13 cellular contexts compared by ENCODE assay signal in the genomic region with DNA sequence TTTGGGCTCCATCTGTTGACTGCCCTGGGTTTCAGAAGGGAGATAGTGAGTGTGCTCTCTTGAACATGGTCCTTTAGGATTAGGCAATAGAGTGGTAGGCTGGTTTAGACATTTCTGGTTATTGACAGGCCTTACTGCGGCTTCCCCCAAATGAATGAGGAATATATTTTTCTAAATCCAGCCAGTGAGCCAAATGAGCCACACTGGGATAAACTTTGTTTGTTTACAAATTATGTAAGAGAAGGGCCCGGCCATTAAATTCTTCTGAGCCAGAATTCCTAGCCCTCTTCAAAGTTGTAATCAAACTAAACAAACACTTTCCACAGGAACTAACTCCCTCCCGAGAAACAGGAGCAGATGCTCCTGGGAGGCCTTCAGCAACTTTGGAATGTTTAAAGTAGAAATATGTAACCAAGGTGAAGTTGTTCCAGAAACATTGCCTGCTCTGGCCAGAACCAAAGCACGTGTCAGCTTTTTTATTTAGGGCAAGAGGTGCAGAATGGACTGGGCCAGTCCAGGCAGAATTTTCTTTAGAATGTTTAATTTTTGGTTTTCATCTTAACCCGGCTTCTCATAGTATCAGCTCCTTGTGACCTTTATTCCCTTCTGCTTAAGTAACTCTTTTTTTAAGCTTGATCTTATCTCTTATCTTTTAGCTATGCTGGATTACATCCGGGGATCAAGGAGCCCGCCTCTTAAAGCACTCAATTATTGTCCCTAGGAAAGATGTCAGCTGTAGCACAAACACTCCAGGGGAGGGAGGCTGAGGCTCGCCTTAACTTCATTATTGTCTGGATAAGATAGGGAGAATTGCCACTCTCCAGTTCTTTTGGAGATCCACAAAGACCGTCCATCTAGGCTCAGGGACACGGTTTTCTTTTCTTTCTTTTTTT. TPM values are rescaled to one million over a fixed set of nuclear protein-coding genes. Genes with fewer than 3 reads are reported as not detected.
DNase-seq lines count a peak whose midpoint lies in the region; ATAC-seq and TF ChIP-seq lines count a peak whose summit lies in the region.
"Had no signal": no experiment of that assay in that cellular context is flagged by ENCODE, and none has a peak within 500 bp of the region (broad histone marks: within the 10 kb centered on the region; RNA-seq: fewer than 3 reads in every experiment).

No MANE protein-coding gene starts in this region.

- RAD21 ChIA-PET in HCT116 (lab: Charles Lee; ENCODE audit: low non-redundant PET in 1 of 2, low total read pairs in 2 of 2, uncharacterized antibody in 2 of 2, unreplicated experiment in 2 of 2): no interaction called here

- H3K9ac ChIP-seq in HCT116 (ENCODE audit: low read length): no peak overlapping the region
- peak overlapping the region in 1 of 2 donors; percentile 21 for H3K9ac ChIP-seq in stomach smooth muscle (ENCODE audit: low read length in 2 of 2)

- H3K27ac Mint-ChIP-seq in brain: peak overlapping the region in 4 of 5 experiments; percentile 17 to 91 (median 67)
- H3K27ac Mint-ChIP-seq in activated CD4-positive, alpha-beta memory T cell treated with anti-CD3 and anti-CD28 coated beads, Interleukin-2, amount 10 ng/mL, durations not matched to agents 7 days and 5 days: no peak overlapping the region

- BruUV-seq in HCT116 (replicated peaks; lab: Mats Ljungman, UMichigan): no TSS peak

- H3K79me2 ChIP-seq in HCT116 (ENCODE audit: insufficient read depth, low read length): peaks cover 86% of the 10 kb centered on the region

- H3K9me3 ChIP-seq in HCT116 (ENCODE audit: control insufficient read depth in 1 of 2, insufficient read depth in 1 of 2, low read depth in 1 of 2, low read length in 2 of 2) (no peaks in the 10 kb centered on the region), left lung (no peaks in the 10 kb centered on the region), stomach smooth muscle (ENCODE audit: control insufficient read depth in 2 of 2, low read length in 2 of 2) (no peaks in the 10 kb centered on the region)

- no peak for TF ChIP-seq RAD21 in HCT116 (IDR thresholded peaks at IDR 0.05; ENCODE audit: low read depth)

- H3K27ac ChIP-seq in HCT116 (ENCODE audit: low read depth, low read length) (peak overlapping the region; percentile 13; the same call in 1 of the 2 replicates), left lung (peak overlapping the region; percentile 51 to 62), stomach smooth muscle (ENCODE audit: low read length) (peak overlapping the region; percentile 66)
- H3K27ac ChIP-seq: epithelial cell of prostate had no signal

- TF ChIP-seq POLR2A in HCT116 (IDR thresholded peaks at IDR 0.05; ENCODE audit: borderline replicate concordance, extremely low read depth, insufficient read depth, insufficient read length): no peak

- H3K9me3 Mint-ChIP-seq in brain: no peaks in the 10 kb centered on the region
- no peaks in the 10 kb centered on the region for H3K9me3 Mint-ChIP-seq in activated CD4-positive, alpha-beta memory T cell treated with anti-CD3 and anti-CD28 coated beads, Interleukin-2, amount 10 ng/mL, durations not matched to agents 7 days and 5 days

- no peak overlapping the region for H2AFZ ChIP-seq in HCT116 (ENCODE audit: low read depth, low read length, poor library complexity, severe bottlenecking)

- H3K4me3 ChIP-seq in HCT116 (replicated peaks in 1 of 2; ENCODE audit: low read depth in 1 of 2, low read length in 2 of 2) (no peak overlapping the region), left lung (no peak overlapping the region), stomach smooth muscle (ENCODE audit: low read length in 2 of 2) (peak overlapping the region in 1 of 2 donors; percentile 22)

- CTCF ChIA-PET in HCT116 (lab: Charles Lee): no interaction called here
- CTCF ChIA-PET in activated CD4-positive, alpha-beta memory T cell treated with anti-CD3 and anti-CD28 coated beads, Interleukin-2, amount 10 ng/mL, durations not matched to agents 7 days and 5 days (lab: Charles Lee): no interaction called here

- no peak for DNase-seq in HCT116 (ENCODE audit: low read depth, low spot score)
- no peak for DNase-seq in left lung
- no peak for DNase-seq in activated CD4-positive, alpha-beta memory T cell treated with anti-CD3 and anti-CD28 coated beads, Interleukin-2, amount 10 ng/mL, durations not matched to agents 7 days and 5 days
- DNase-seq in DMS79 (lab: John Stamatoyannopoulos, UW): no peak
- DNase-seq in activated gamma-delta T cell (lab: John Stamatoyannopoulos, UW): no peak
- DNase-seq: activated CD8-positive, alpha-beta memory T cell treated with anti-CD3 and anti-CD28 coated beads, Interleukin-2, amount 50 U/mL, for 4 hours; GOT3; retina had no signal

- H3K9me2 ChIP-seq in HCT116 (ENCODE audit: insufficient read depth): no peaks in the 10 kb centered on the region

- H3K27me3 Mint-ChIP-seq in brain: no peaks in the 10 kb centered on the region
- peaks cover 65% of the 10 kb centered on the region for H3K27me3 Mint-ChIP-seq in activated CD4-positive, alpha-beta memory T cell treated with anti-CD3 and anti-CD28 coated beads, Interleukin-2, amount 10 ng/mL, durations not matched to agents 7 days and 5 days

- POLR2A ChIA-PET in HCT116 (lab: Charles Lee): no interaction called here
- POLR2A ChIA-PET in activated CD4-positive, alpha-beta memory T cell treated with anti-CD3 and anti-CD28 coated beads, Interleukin-2, amount 10 ng/mL, durations not matched to agents 7 days and 5 days (lab: Charles Lee): no interaction called here

- no peaks in the 10 kb centered on the region for H3K36me3 ChIP-seq in HCT116 (ENCODE audit: control insufficient read depth in 1 of 2, insufficient read depth in 2 of 2, low read length in 2 of 2)
- no peaks in the 10 kb centered on the region for H3K36me3 ChIP-seq in left lung
- H3K36me3 ChIP-seq in stomach smooth muscle (ENCODE audit: control insufficient read depth in 2 of 2, insufficient read depth in 2 of 2, low read length in 2 of 2): no peaks in the 10 kb centered on the region

- ATAC-seq in HCT116 (no peak), left lung (peak; percentile 83), HG03175 (IDR thresholded peaks at IDR 0.05; ENCODE audit: unreplicated experiment) (no peak)

- H3K4me1 Mint-ChIP-seq in brain: peaks cover 77% of the 10 kb centered on the region
- H3K4me1 Mint-ChIP-seq in activated CD4-positive, alpha-beta memory T cell treated with anti-CD3 and anti-CD28 coated beads, Interleukin-2, amount 10 ng/mL, durations not matched to agents 7 days and 5 days: peaks cover 15% of the 10 kb centered on the region

- H3K4me3 Mint-ChIP-seq in brain: peak overlapping the region in 2 of 5 experiments; percentile 7 to 53
- H3K4me3 Mint-ChIP-seq in activated CD4-positive, alpha-beta memory T cell treated with anti-CD3 and anti-CD28 coated beads, Interleukin-2, amount 10 ng/mL, durations not matched to agents 7 days and 5 days: no peak overlapping the region
- H3K4me3 Mint-ChIP-seq: IgD-negative memory B cell had no signal

- no peak overlapping the region for H3K4me2 ChIP-seq in HCT116 (ENCODE audit: low read length)

- TF ChIP-seq CTCF in HCT116 (IDR thresholded peaks at IDR 0.05 in 2 of 3, conservative IDR thresholded peaks at IDR 0.05 in 1 of 3; ENCODE audit: borderline replicate concordance in 1 of 3, insufficient read depth in 1 of 3, low read depth in 2 of 3, low read length in 2 of 3): no peak
- no peak for TF ChIP-seq CTCF in brain (conservative IDR thresholded peaks at IDR 0.05)
- TF ChIP-seq CTCF in left lung (IDR thresholded peaks at IDR 0.05): no peak

- no peaks in the 10 kb centered on the region for H3K36me3 Mint-ChIP-seq in brain
- no peaks in the 10 kb centered on the region for H3K36me3 Mint-ChIP-seq in activated CD4-positive, alpha-beta memory T cell treated with anti-CD3 and anti-CD28 coated beads, Interleukin-2, amount 10 ng/mL, durations not matched to agents 7 days and 5 days (ENCODE audit: low read depth)
- H3K36me3 Mint-ChIP-seq: IgD-negative memory B cell had no signal

- H3K4me1 ChIP-seq in HCT116 (ENCODE audit: control insufficient read depth in 1 of 2, insufficient read depth in 2 of 2, low read length in 2 of 2) (peaks cover 56 to 80% of the 10 kb centered on the region in 2 experiments), left lung (peaks cover 4 to 23% of the 10 kb centered on the region in 2 donors), stomach smooth muscle (ENCODE audit: control insufficient read depth, insufficient read depth, low read length) (peaks cover 47% of the 10 kb centered on the region)

- peaks cover 5% of the 10 kb centered on the region; the same call in 1 of the 2 replicates for H4K20me1 ChIP-seq in HCT116 (ENCODE audit: insufficient read depth)

- H3K27me3 ChIP-seq in HCT116 (ENCODE audit: insufficient read depth, low read length): no peaks in the 10 kb centered on the region
- no peaks in the 10 kb centered on the region for H3K27me3 ChIP-seq in left lung
- no peaks in the 10 kb centered on the region for H3K27me3 ChIP-seq in stomach smooth muscle (ENCODE audit: control insufficient read depth in 1 of 2, insufficient read depth in 2 of 2, low read length in 2 of 2)

- intact Hi-C loops in HCT116 (cut with micrococcal nuclease) (no loop called here), left lung (cut with DNase I) (no loop called here)

TF ChIP-seq in HCT116, 20 proteins besides CTCF, POLR2A, EP300 and RAD21 (continues in another document):
- TF ChIP-seq ZFX (IDR thresholded peaks at IDR 0.05): no peak
- no peak for TF ChIP-seq ZBTB33 (IDR thresholded peaks at IDR 0.05; ENCODE audit: extremely low read depth, insufficient replicate concordance, low read length)
- TF ChIP-seq CEBPB (IDR thresholded peaks at IDR 0.05; ENCODE audit: low read depth): no peak
- no peak for TF ChIP-seq EGR1 (IDR thresholded peaks at IDR 0.05; ENCODE audit: low read depth)
- TF ChIP-seq ZNF274 (IDR thresholded peaks at IDR 0.05; ENCODE audit: low read depth, low read length): no peak

RNA-seq across cellular contexts. Expression of gene ZNRF3, which starts 28.7 kb away (rescaled TPM):
- total RNA-seq in HCT116 (2021; ENCODE audit: unreplicated experiment): 12.2 TPM
- polyA plus RNA-seq in HCT116 (2012): 6.4 and 6.7 TPM in 2 replicates
- 10.9 TPM for polyA plus RNA-seq in brain (ENCODE audit: insufficient read depth, low read depth, low replicate concordance)
- 10 to 100 TPM in 1 of 2 donors, 1 to 10 TPM in 1; 8.8 to 13.1 TPM for total RNA-seq in left lung
- under 1 TPM; 0.40 to 0.58 TPM for total RNA-seq in activated CD4-positive, alpha-beta memory T cell treated with anti-CD3 and anti-CD28 coated beads, Interleukin-2, amount 10 ng/mL, durations not matched to agents 7 days and 5 days

Comparison
In these comparisons a context has a peak if more than half of its experiments do, and no peak if none do; other contexts are left out.
1. H3K27ac ChIP-seq: peak in every context shown above with its lines; median percentile 66 in stomach smooth muscle; 56 in left lung; 13 in HCT116.